Comparison of ENCODE assay signal across 16 cellular contexts in the genomic region with DNA sequence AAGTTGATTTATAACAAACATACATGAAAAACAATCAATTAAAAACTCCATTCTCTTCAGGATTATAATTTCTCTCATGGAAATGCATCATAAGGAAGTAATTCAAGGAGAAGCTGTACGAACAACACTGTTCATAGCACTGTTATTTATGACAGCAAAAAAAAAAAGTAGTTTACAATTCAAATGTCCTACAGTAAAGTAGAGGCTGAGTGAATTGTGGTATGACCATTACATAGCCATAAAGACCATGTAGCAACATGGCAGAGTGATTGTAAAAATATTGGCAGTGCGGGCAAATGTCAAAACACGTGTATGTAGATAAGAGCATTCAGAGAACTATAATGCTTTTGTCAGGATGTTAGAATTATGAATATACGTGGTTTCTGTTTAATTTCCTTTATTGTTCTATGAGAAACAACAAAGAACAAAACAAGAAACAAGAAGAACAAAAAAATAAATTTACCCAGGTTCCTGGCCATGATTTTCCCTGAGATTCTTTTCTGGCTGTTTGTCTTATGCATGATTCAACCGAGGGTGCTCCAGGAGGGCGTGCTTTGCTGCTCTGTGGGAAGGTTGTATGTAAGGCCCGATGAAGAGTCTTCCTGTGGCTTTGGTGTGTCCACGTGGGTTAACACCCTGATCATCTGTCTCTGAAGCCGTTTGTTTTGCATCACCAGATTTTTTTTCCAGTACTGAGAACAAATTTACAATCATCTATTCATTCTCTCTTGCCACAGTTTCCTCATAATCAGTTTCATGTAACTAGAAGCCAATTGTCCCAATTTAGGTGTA. TPM values are rescaled to one million over a fixed set of nuclear protein-coding genes. Genes with fewer than 3 reads are reported as not detected.
DNase-seq lines count a peak whose midpoint lies in the region; ATAC-seq lines count a peak whose summit lies in the region.
"Had no signal": no experiment of that assay in that cellular context is flagged by ENCODE, and none has a peak within 500 bp of the region (broad histone marks: within the 10 kb centered on the region; RNA-seq: fewer than 3 reads in every experiment).

No MANE protein-coding gene starts in this region.

- DNase-seq in activated naive CD4-positive, alpha-beta T cell treated with anti-CD3 and anti-CD28 coated beads for 36 hours: peak; percentile 55
- DNase-seq in activated naive CD4-positive, alpha-beta T cell treated with Interleukin-2 at 50 U/mL for 16 hours: no peak
- DNase-seq in activated CD4-positive, alpha-beta memory T cell treated with anti-CD3 and anti-CD28 coated beads, Interleukin-2, amount 10 ng/mL, durations not matched to agents 7 days and 5 days: peak; percentile 29
- peak; percentile 17 to 24 for DNase-seq in stimulated activated CD8-positive, alpha-beta memory T cell treated with anti-CD3 and anti-CD28 coated beads, Interleukin-7, amount 100 ng/mL, for 4 hours (ENCODE audit: low read depth in 2 of 2)
- DNase-seq in KG1 (lab: John Stamatoyannopoulos, UW): no peak
- DNase-seq: cerebellar nuclear complex, DMS79, NCI-H146, NCI-H526 treated with DMSO at 0.1 percent for 48 hours, SHP77, stomach had no signal

- CTCF ChIA-PET in activated naive CD4-positive, alpha-beta T cell treated with anti-CD3 and anti-CD28 coated beads for 36 hours (lab: Charles Lee): no interaction called here
- CTCF ChIA-PET in activated CD4-positive, alpha-beta memory T cell treated with anti-CD3 and anti-CD28 coated beads, Interleukin-2, amount 10 ng/mL, durations not matched to agents 7 days and 5 days (lab: Charles Lee): no interaction called here

- POLR2A ChIA-PET in activated CD4-positive, alpha-beta memory T cell treated with anti-CD3 and anti-CD28 coated beads, Interleukin-2, amount 10 ng/mL, durations not matched to agents 7 days and 5 days (lab: Charles Lee): no interaction called here

- H3K27ac Mint-ChIP-seq in activated naive CD4-positive, alpha-beta T cell treated with anti-CD3 and anti-CD28 coated beads for 36 hours: no peak overlapping the region
- H3K27ac Mint-ChIP-seq in activated CD4-positive, alpha-beta memory T cell treated with anti-CD3 and anti-CD28 coated beads, Interleukin-2, amount 10 ng/mL, durations not matched to agents 7 days and 5 days: peak overlapping the region; percentile 24
- H3K27ac Mint-ChIP-seq: IgD-negative memory B cell, progenitor cell of endocrine pancreas had no signal

- ATAC-seq in esophagus mucosa (peak; percentile 62), GM21360 (IDR thresholded peaks at IDR 0.05; ENCODE audit: unreplicated experiment) (no peak), GM21381 (IDR thresholded peaks at IDR 0.05; ENCODE audit: unreplicated experiment) (no peak)

- H3K36me3 Mint-ChIP-seq in activated naive CD4-positive, alpha-beta T cell treated with anti-CD3 and anti-CD28 coated beads for 36 hours (ENCODE audit: low read depth): peaks cover 4% of the 10 kb centered on the region
- no peaks in the 10 kb centered on the region for H3K36me3 Mint-ChIP-seq in activated CD4-positive, alpha-beta memory T cell treated with anti-CD3 and anti-CD28 coated beads, Interleukin-2, amount 10 ng/mL, durations not matched to agents 7 days and 5 days (ENCODE audit: low read depth)
- H3K36me3 Mint-ChIP-seq: IgD-negative memory B cell had no signal

- no peaks in the 10 kb centered on the region for H3K9me3 Mint-ChIP-seq in activated naive CD4-positive, alpha-beta T cell treated with anti-CD3 and anti-CD28 coated beads for 36 hours
- no peaks in the 10 kb centered on the region for H3K9me3 Mint-ChIP-seq in activated CD4-positive, alpha-beta memory T cell treated with anti-CD3 and anti-CD28 coated beads, Interleukin-2, amount 10 ng/mL, durations not matched to agents 7 days and 5 days
- H3K9me3 Mint-ChIP-seq: IgD-negative memory B cell had no signal

- H3K4me3 Mint-ChIP-seq in activated naive CD4-positive, alpha-beta T cell treated with anti-CD3 and anti-CD28 coated beads for 36 hours: peak overlapping the region; percentile 8
- no peak overlapping the region for H3K4me3 Mint-ChIP-seq in activated CD4-positive, alpha-beta memory T cell treated with anti-CD3 and anti-CD28 coated beads, Interleukin-2, amount 10 ng/mL, durations not matched to agents 7 days and 5 days
- H3K4me3 Mint-ChIP-seq: IgD-negative memory B cell had no signal

- intact Hi-C loops in activated naive CD4-positive, alpha-beta T cell treated with anti-CD3 and anti-CD28 coated beads for 36 hours (cut with micrococcal nuclease): loop anchor here (2.0 kb wide), 2 partner anchors 13 to 49 kb away; no protein-coding TSS in a partner anchor

- H3K27me3 Mint-ChIP-seq in activated naive CD4-positive, alpha-beta T cell treated with anti-CD3 and anti-CD28 coated beads for 36 hours (ENCODE audit: low read depth): no peaks in the 10 kb centered on the region
- no peaks in the 10 kb centered on the region for H3K27me3 Mint-ChIP-seq in activated CD4-positive, alpha-beta memory T cell treated with anti-CD3 and anti-CD28 coated beads, Interleukin-2, amount 10 ng/mL, durations not matched to agents 7 days and 5 days
- H3K27me3 Mint-ChIP-seq: progenitor cell of endocrine pancreas had no signal

- peaks cover 32% of the 10 kb centered on the region for H3K4me1 Mint-ChIP-seq in activated naive CD4-positive, alpha-beta T cell treated with anti-CD3 and anti-CD28 coated beads for 36 hours (ENCODE audit: low read depth)
- peaks cover 15% of the 10 kb centered on the region for H3K4me1 Mint-ChIP-seq in activated CD4-positive, alpha-beta memory T cell treated with anti-CD3 and anti-CD28 coated beads, Interleukin-2, amount 10 ng/mL, durations not matched to agents 7 days and 5 days
- H3K4me1 Mint-ChIP-seq: IgD-negative memory B cell had no signal

RNA-seq across cellular contexts. Expression of gene GCNT4, which starts 28.8 kb away (rescaled TPM):
- 1 to 10 TPM; 2.1 to 2.4 TPM for total RNA-seq in activated naive CD4-positive, alpha-beta T cell treated with anti-CD3 and anti-CD28 coated beads for 36 hours
- total RNA-seq in activated CD4-positive, alpha-beta memory T cell treated with anti-CD3 and anti-CD28 coated beads, Interleukin-2, amount 10 ng/mL, durations not matched to agents 7 days and 5 days: 1 to 10 TPM; 1.5 to 1.6 TPM
- 1.4 TPM for total RNA-seq in esophagus mucosa

Comparison
In these comparisons a context has a peak if more than half of its experiments do, and no peak if none do; other contexts are left out.
1. DNase-seq: peak in activated naive CD4-positive, alpha-beta T cell treated with anti-CD3 and anti-CD28 coated beads for 36 hours (single experiment), activated CD4-positive, alpha-beta memory T cell treated with anti-CD3 and anti-CD28 coated beads, Interleukin-2, amount 10 ng/mL, durations not matched to agents 7 days and 5 days (single experiment) and stimulated activated CD8-positive, alpha-beta memory T cell treated with anti-CD3 and anti-CD28 coated beads, Interleukin-7, amount 100 ng/mL, for 4 hours (2 of 2); none in activated naive CD4-positive, alpha-beta T cell treated with Interleukin-2 at 50 U/mL for 16 hours (single experiment) and KG1 (single experiment).